In genomic region chr3:142318331-142318730, GRCh38 we compare ENCODE assay signal across 25 cellular contexts.
DNase-seq lines count a peak whose midpoint lies in the region; ATAC-seq, FAIRE-seq and TF ChIP-seq lines count a peak whose summit lies in the region.
"Had no signal": no experiment of that assay in that cellular context is flagged by ENCODE, and none has a peak within 500 bp of the region (broad histone marks: within the 10 kb centered on the region; RNA-seq: fewer than 3 reads in every experiment).

No MANE protein-coding gene starts in this region.

- TF ChIP-seq EP300 in HepG2 (IDR thresholded peaks at IDR 0.05; ENCODE audit: low read depth in 2 of 2, low read length in 2 of 2) (no peak), HepG2 (CRISPR knock-in tag; IDR thresholded peaks at IDR 0.05; ENCODE audit: borderline replicate concordance) (no peak)

- no peak for TF ChIP-seq POLR2A in HepG2 (IDR thresholded peaks at IDR 0.05; ENCODE audit: insufficient read depth in 1 of 2, low read depth in 2 of 2, low read length in 2 of 2)

- POLR2A ChIA-PET in AG04449 (lab: Yijun Ruan, JAX) = no interaction called here
- POLR2A ChIA-PET in HepG2 (lab: Yijun Ruan, JAX) = no interaction called here

- H3K9ac ChIP-seq in GM23248 (no peak overlapping the region), astrocyte (ENCODE audit: low read length) (no peak overlapping the region), HepG2 (ENCODE audit: insufficient read depth, low read depth, low read length) (no peak overlapping the region)

- no peak for ATAC-seq in activated naive CD8-positive, alpha-beta T cell treated with anti-CD3 and anti-CD28 coated beads, Interleukin-2, amount 50 U/mL, for 24 hours
- ATAC-seq in T-helper 17 cell (no peak), HepG2 (no peak)
- ATAC-seq: heart right ventricle; naive thymus-derived CD8-positive, alpha-beta T cell had no signal

- no peaks in the 10 kb centered on the region for H3K27me3 Mint-ChIP-seq in astrocyte (ENCODE audit: low read depth, unreplicated experiment)
- no peaks in the 10 kb centered on the region for H3K27me3 Mint-ChIP-seq in activated naive CD8-positive, alpha-beta T cell treated with anti-CD3 and anti-CD28 coated beads, Interleukin-2, amount 50 U/mL, for 24 hours
- H3K27me3 Mint-ChIP-seq in T-helper 17 cell = no peaks in the 10 kb centered on the region
- H3K27me3 Mint-ChIP-seq: activated naive CD4-positive, alpha-beta T cell treated with anti-CD3 and anti-CD28 coated beads, Interleukin-2, amount 10 ng/mL, durations not matched to agents 7 days and 5 days; CD4-positive, alpha-beta memory T cell; naive thymus-derived CD8-positive, alpha-beta T cell had no signal

- no peaks in the 10 kb centered on the region for H3K9me2 ChIP-seq in GM23248 (ENCODE audit: insufficient read depth)

- H3K27ac ChIP-seq in GM23248 (peak overlapping the region; percentile 50), astrocyte (ENCODE audit: low read depth, low read length) (no peak overlapping the region), HepG2 (ENCODE audit: extremely low read length, insufficient read depth, low read length) (no peak overlapping the region)
- H3K27ac ChIP-seq: ascending aorta, epithelial cell of prostate, heart right ventricle, Peyer's patch had no signal

- H4K20me1 ChIP-seq in GM23248 (ENCODE audit: insufficient read depth) (no peaks in the 10 kb centered on the region), astrocyte (ENCODE audit: insufficient read depth, low read length) (no peaks in the 10 kb centered on the region), HepG2 (ENCODE audit: insufficient read depth, low read length) (no peaks in the 10 kb centered on the region; the same call in 1 of the 2 replicates)

- H3K27me3 ChIP-seq in GM23248 (replicated peaks; ENCODE audit: insufficient read depth) (no peaks in the 10 kb centered on the region), astrocyte (ENCODE audit: insufficient read depth, low read length) (no peaks in the 10 kb centered on the region), HepG2 (ENCODE audit: control insufficient read depth in 1 of 2, insufficient read depth in 2 of 2, low read length in 2 of 2) (no peaks in the 10 kb centered on the region)
- H3K27me3 ChIP-seq: ascending aorta, heart right ventricle, Peyer's patch had no signal

- no peaks in the 10 kb centered on the region for H3K9me3 Mint-ChIP-seq in astrocyte (ENCODE audit: unreplicated experiment)
- no peaks in the 10 kb centered on the region for H3K9me3 Mint-ChIP-seq in activated naive CD8-positive, alpha-beta T cell treated with anti-CD3 and anti-CD28 coated beads, Interleukin-2, amount 50 U/mL, for 24 hours
- H3K9me3 Mint-ChIP-seq: activated naive CD4-positive, alpha-beta T cell treated with anti-CD3 and anti-CD28 coated beads, Interleukin-2, amount 10 ng/mL, durations not matched to agents 7 days and 5 days; CD4-positive, alpha-beta memory T cell; naive thymus-derived CD8-positive, alpha-beta T cell; T-helper 1 cell treated with Interleukin-12 subunit alpha and Interleukin-12 subunit beta and Interleukin-4 antibody, amounts not matched to agents 30 μg/mL and 1 μg/mL, for 36 hours had no signal

- TF ChIP-seq CTCF in AG04449 (IDR thresholded peaks at IDR 0.05; ENCODE audit: insufficient read depth, low read length, missing control alignments) (no peak), astrocyte (IDR thresholded peaks at IDR 0.05; ENCODE audit: insufficient read depth, low read depth, low read length) (no peak), HepG2 (CRISPR knock-in tag; IDR thresholded peaks at IDR 0.05) (no peak)

- H3K27ac Mint-ChIP-seq in astrocyte (ENCODE audit: unreplicated experiment) (peak overlapping the region; percentile 54), T-helper 17 cell (no peak overlapping the region)
- H3K27ac Mint-ChIP-seq in activated naive CD8-positive, alpha-beta T cell treated with anti-CD3 and anti-CD28 coated beads, Interleukin-2, amount 50 U/mL, for 24 hours = no peak overlapping the region
- H3K27ac Mint-ChIP-seq: activated naive CD4-positive, alpha-beta T cell treated with anti-CD3 and anti-CD28 coated beads, Interleukin-2, amount 10 ng/mL, durations not matched to agents 7 days and 5 days; T-helper 1 cell treated with Interleukin-12 subunit alpha and Interleukin-12 subunit beta and Interleukin-4 antibody, amounts not matched to agents 30 μg/mL and 1 μg/mL, for 36 hours had no signal

- H3K4me3 ChIP-seq in AG04449 (ENCODE audit: low read depth, low read length) = no peak overlapping the region
- H3K4me3 ChIP-seq in GM23248 = no peak overlapping the region
- H3K4me3 ChIP-seq in astrocyte (ENCODE audit: insufficient read depth, low read depth, low read length) = no peak overlapping the region
- no peak overlapping the region for H3K4me3 ChIP-seq in HepG2 (replicated peaks in 1 of 3; ENCODE audit: insufficient read depth in 1 of 3, low read depth in 2 of 3, low read length in 3 of 3)
- H3K4me3 ChIP-seq: ascending aorta, heart right ventricle, Peyer's patch had no signal

- H3K4me1 ChIP-seq in GM23248 (ENCODE audit: insufficient read depth) (peaks cover 35% of the 10 kb centered on the region), astrocyte (ENCODE audit: insufficient read depth, low read length) (peaks cover 4% of the 10 kb centered on the region), HepG2 (ENCODE audit: insufficient read depth, low read length) (peaks cover 15% of the 10 kb centered on the region)
- H3K4me1 ChIP-seq: ascending aorta, heart right ventricle, Peyer's patch had no signal

- H3K4me1 Mint-ChIP-seq in astrocyte (ENCODE audit: low read depth, unreplicated experiment) = peaks cover 18% of the 10 kb centered on the region
- H3K4me1 Mint-ChIP-seq in activated naive CD8-positive, alpha-beta T cell treated with anti-CD3 and anti-CD28 coated beads, Interleukin-2, amount 50 U/mL, for 24 hours = peaks cover 3% of the 10 kb centered on the region
- H3K4me1 Mint-ChIP-seq in T-helper 17 cell = peaks cover 2% of the 10 kb centered on the region
- H3K4me1 Mint-ChIP-seq: activated naive CD4-positive, alpha-beta T cell treated with anti-CD3 and anti-CD28 coated beads, Interleukin-2, amount 10 ng/mL, durations not matched to agents 7 days and 5 days had no signal

- peak overlapping the region; percentile 22 for H3K4me2 ChIP-seq in GM23248 (ENCODE audit: unreplicated experiment)
- H3K4me2 ChIP-seq in astrocyte (ENCODE audit: low read length) = no peak overlapping the region
- H3K4me2 ChIP-seq in HepG2 (ENCODE audit: low read depth, low read length) = no peak overlapping the region

- H3K36me3 ChIP-seq in GM23248 (ENCODE audit: low read depth) (no peaks in the 10 kb centered on the region; the same call in 1 of the 2 replicates), astrocyte (ENCODE audit: insufficient read depth, low read length) (no peaks in the 10 kb centered on the region), HepG2 (replicated peaks in 1 of 2; ENCODE audit: control insufficient read depth in 1 of 2, insufficient read depth in 2 of 2, low read length in 2 of 2) (peaks cover 0 to 3% of the 10 kb centered on the region in 2 experiments; a peak in 1 of 5 replicates)

- peak; percentile 37 for DNase-seq in AG04449 (ENCODE audit: low read depth, low spot score)
- peak; percentile 51 for DNase-seq in GM23248
- peak; percentile 50 for DNase-seq in astrocyte (ENCODE audit: low read depth)
- DNase-seq in iris pigment epithelial cell (ENCODE audit: low read depth) = peak; percentile 71
- no peak for DNase-seq in activated naive CD8-positive, alpha-beta T cell treated with anti-CD3 and anti-CD28 coated beads, Interleukin-2, amount 50 U/mL, for 24 hours
- DNase-seq in T-helper 17 cell = no peak
- no peak for DNase-seq in HepG2 (ENCODE audit: low spot score)
- no peak for DNase-seq in activated gamma-delta T cell (lab: John Stamatoyannopoulos, UW)
- DNase-seq: activated CD4-positive, alpha-beta T cell treated with anti-CD3 and anti-CD28 coated beads for 4 hours; activated naive CD4-positive, alpha-beta T cell treated with anti-CD3 and anti-CD28 coated beads, Interleukin-2, amount 10 ng/mL, durations not matched to agents 7 days and 5 days; CD4-positive, alpha-beta memory T cell; cerebellar nuclear complex; GF-D8; heart right ventricle; naive thymus-derived CD8-positive, alpha-beta T cell; NCI-H1092; NCI-H1930; NCI-H526 treated with DMSO at 0.1 percent for 48 hours; Peyer's patch; SIG-M5; stimulated activated CD4-positive, alpha-beta T cell treated with anti-CD3 and anti-CD28 coated beads, Interleukin-4, amount 100 ng/mL, for 24 hours; stimulated activated naive CD4-positive, alpha-beta T cell had no signal

- intact Hi-C loops in HepG2 (cut with micrococcal nuclease; ENCODE audit: unreplicated experiment) = no loop called here

- H3K9me3 ChIP-seq in GM23248 (ENCODE audit: low read depth) (no peaks in the 10 kb centered on the region), astrocyte (ENCODE audit: insufficient read depth, low read depth, low read length) (no peaks in the 10 kb centered on the region), T-helper 17 cell (ENCODE audit: control insufficient read depth, low read length, poor library complexity, severe bottlenecking) (no peaks in the 10 kb centered on the region), HepG2 (ENCODE audit: low read length) (no peaks in the 10 kb centered on the region)
- H3K9me3 ChIP-seq: ascending aorta, heart right ventricle, Peyer's patch had no signal

- H3K79me2 ChIP-seq in GM23248 (ENCODE audit: insufficient read depth) = no peaks in the 10 kb centered on the region
- no peaks in the 10 kb centered on the region for H3K79me2 ChIP-seq in astrocyte (ENCODE audit: insufficient read depth, low read length)
- no peaks in the 10 kb centered on the region for H3K79me2 ChIP-seq in HepG2 (ENCODE audit: insufficient read depth, low read length)

- in situ Hi-C loops in GM23248 (cut with MboI) = no loop called here
- in situ Hi-C loops in HepG2 (cut with HindIII; ENCODE audit: extremely low pct_ligation_motif_present, low pct_unique_long_range_greater_than_20kb) = no loop called here

- no peak overlapping the region for H3K4me3 Mint-ChIP-seq in astrocyte (ENCODE audit: unreplicated experiment)
- no peak overlapping the region for H3K4me3 Mint-ChIP-seq in activated naive CD8-positive, alpha-beta T cell treated with anti-CD3 and anti-CD28 coated beads, Interleukin-2, amount 50 U/mL, for 24 hours
- no peak overlapping the region for H3K4me3 Mint-ChIP-seq in T-helper 17 cell
- H3K4me3 Mint-ChIP-seq: activated naive CD4-positive, alpha-beta T cell treated with anti-CD3 and anti-CD28 coated beads, Interleukin-2, amount 10 ng/mL, durations not matched to agents 7 days and 5 days; CD4-positive, alpha-beta memory T cell; naive thymus-derived CD8-positive, alpha-beta T cell; T-helper 1 cell treated with Interleukin-12 subunit alpha and Interleukin-12 subunit beta and Interleukin-4 antibody, amounts not matched to agents 30 μg/mL and 1 μg/mL, for 36 hours had no signal

- H3K36me3 Mint-ChIP-seq in astrocyte (ENCODE audit: low read depth, unreplicated experiment) (peaks cover 8% of the 10 kb centered on the region), T-helper 17 cell (ENCODE audit: low read depth) (peaks cover 7% of the 10 kb centered on the region)
- H3K36me3 Mint-ChIP-seq in activated naive CD8-positive, alpha-beta T cell treated with anti-CD3 and anti-CD28 coated beads, Interleukin-2, amount 50 U/mL, for 24 hours (ENCODE audit: low read depth) = peaks cover 15% of the 10 kb centered on the region

- TF ChIP-seq RAD21 in HepG2 (CRISPR knock-in tag; IDR thresholded peaks at IDR 0.05) = no peak

- FAIRE-seq in astrocyte (lab: Jason Lieb, UNC) = no peak
- no peak for FAIRE-seq in HepG2 (lab: Jason Lieb, UNC)

- CTCF ChIA-PET in AG04449 (lab: Yijun Ruan, JAX) = interaction anchor here (1.0 to 2.7 kb wide), 2 partner anchors 11 to 38 kb away, joined by 3 to 9 read pairs; no protein-coding TSS in a partner anchor
- CTCF ChIA-PET in HepG2 (lab: Yijun Ruan, JAX; ENCODE audit: low intra/inter-chr PET ratio, low total read pairs) = no interaction called here

- no peak overlapping the region for H2AFZ ChIP-seq in GM23248
- no peak overlapping the region for H2AFZ ChIP-seq in astrocyte (ENCODE audit: low read depth, low read length)
- no peak overlapping the region for H2AFZ ChIP-seq in HepG2 (ENCODE audit: low read length)

- BruUV-seq in HepG2 (replicated peaks; lab: Mats Ljungman, UMichigan) = no TSS peak

- peaks cover 39% of the 10 kb centered on the region for H3F3A ChIP-seq in GM23248 (ENCODE audit: insufficient read depth)

Comparison
In these comparisons a context has a peak if more than half of its experiments do, and no peak if none do; other contexts are left out.
1. DNase-seq: peak in AG04449 (single experiment), GM23248 (single experiment), astrocyte (single experiment) and iris pigment epithelial cell (single experiment); none in activated naive CD8-positive, alpha-beta T cell treated with anti-CD3 and anti-CD28 coated beads, Interleukin-2, amount 50 U/mL, for 24 hours (single experiment), T-helper 17 cell (0 of 3), HepG2 (single experiment) and activated gamma-delta T cell (single experiment).